Comparison of ENCODE assay signal across 12 cellular contexts in the genomic region with DNA sequence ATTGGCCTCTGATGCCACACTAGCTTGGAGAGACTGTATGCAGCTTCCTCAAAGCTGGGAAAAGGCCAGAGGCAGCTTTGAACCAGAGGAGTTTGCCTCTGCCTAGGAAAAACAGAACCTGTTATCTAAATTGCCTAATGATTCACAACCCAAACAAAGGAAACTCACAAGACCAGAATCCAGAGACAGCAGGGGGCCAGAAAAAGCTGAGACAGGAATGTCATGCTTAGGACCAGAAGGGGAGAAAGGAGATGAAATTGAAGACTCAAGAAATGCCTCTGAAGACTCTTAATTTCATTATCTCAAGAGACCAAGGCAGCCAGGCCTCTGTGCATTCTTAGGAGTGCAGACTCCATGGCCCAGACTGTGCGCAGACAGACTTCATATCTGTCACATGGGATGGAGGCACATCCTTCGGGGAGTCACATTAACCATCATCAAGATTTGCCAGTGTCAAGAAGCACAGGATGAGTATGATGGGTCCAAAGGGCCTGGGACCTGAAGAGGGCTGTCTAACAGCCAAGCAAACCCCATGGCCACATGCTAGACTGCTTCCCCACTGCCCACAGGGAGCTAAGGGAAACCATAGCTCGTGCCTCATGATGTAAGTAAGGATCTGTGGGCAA. TPM values are rescaled to one million over a fixed set of nuclear protein-coding genes. Genes with fewer than 3 reads are reported as not detected.
A peak's percentile ranks its signal among the peaks of the same experiment; 100 is the strongest.
DNase-seq lines count a peak whose midpoint lies in the region; ATAC-seq, FAIRE-seq and TF ChIP-seq lines count a peak whose summit lies in the region.
"Had no signal": no experiment of that assay in that cellular context is flagged by ENCODE, and none has a peak within 500 bp of the region (broad histone marks: within the 10 kb centered on the region; RNA-seq: fewer than 3 reads in every experiment).

No MANE protein-coding gene starts in this region.

- H3F3A ChIP-seq in PC-9 (ENCODE audit: insufficient read depth, low read depth): peaks cover 3% of the 10 kb centered on the region; the same call in 1 of the 2 replicates

- H3K4me3 ChIP-seq in PC-9: no peak overlapping the region
- no peak overlapping the region for H3K4me3 ChIP-seq in endothelial cell of umbilical vein (replicated peaks in 1 of 3; ENCODE audit: insufficient read depth in 1 of 3, low read depth in 1 of 3, low read length in 3 of 3)
- H3K4me3 ChIP-seq: stomach had no signal

- dilution Hi-C loops in endothelial cell of umbilical vein (cut with MboI; ENCODE audit: extremely low pct_ligation_motif_present, low sequenced_read_pairs): no loop called here

- ATAC-seq in HG03565 (IDR thresholded peaks at IDR 0.05; ENCODE audit: unreplicated experiment): no peak
- ATAC-seq in GM19328 (IDR thresholded peaks at IDR 0.05; ENCODE audit: unreplicated experiment): no peak

- H3K27ac ChIP-seq in PC-9 (no peak overlapping the region), endothelial cell of umbilical vein (ENCODE audit: insufficient read depth, low read depth, low read length) (no peak overlapping the region)
- H3K27ac ChIP-seq: stomach had no signal

- POLR2A ChIA-PET in PC-9 (lab: Charles Lee; ENCODE audit: unreplicated experiment) (no interaction called here), endothelial cell of umbilical vein (lab: Charles Lee) (no interaction called here)

- CTCF ChIA-PET in PC-9 (lab: Charles Lee) (no interaction called here), endothelial cell of umbilical vein (lab: Charles Lee) (interaction anchor here (0.6 to 1.4 kb wide), 4 partner anchors 11 to 586 kb away, joined by 3 to 4 read pairs (median 3); partner anchors contain the start of gene HOMER1)

- H3K27me3 ChIP-seq in PC-9 (ENCODE audit: insufficient read depth, low read depth) (no peaks in the 10 kb centered on the region), endothelial cell of umbilical vein (ENCODE audit: control insufficient read depth in 2 of 2, insufficient read depth in 2 of 2, low read length in 2 of 2) (no peaks in the 10 kb centered on the region)
- H3K27me3 ChIP-seq: stomach had no signal

- no peak overlapping the region for H3K9ac ChIP-seq in endothelial cell of umbilical vein (replicated peaks; ENCODE audit: extremely low read depth, insufficient read depth, low read length)

- H3K9me2 ChIP-seq in PC-9 (ENCODE audit: insufficient read depth): no peaks in the 10 kb centered on the region

- H4K20me1 ChIP-seq in PC-9 (ENCODE audit: insufficient read depth) (no peaks in the 10 kb centered on the region), endothelial cell of umbilical vein (replicated peaks; ENCODE audit: control insufficient read depth, extremely low read depth, insufficient read depth, low read length) (no peaks in the 10 kb centered on the region)

- peak; percentile 39 for DNase-seq in ELR (ENCODE audit: low read depth)
- DNase-seq in PC-9: peak; percentile 16 to 82
- peak; percentile 65 for DNase-seq in endothelial cell of umbilical vein (ENCODE audit: low read depth, low spot score)
- peak; percentile 73 for DNase-seq in non-pigmented ciliary epithelial cell (ENCODE audit: low read depth)
- no peak for DNase-seq in nucleus accumbens (lab: John Stamatoyannopoulos, UW)
- DNase-seq in activated naive CD4-positive, alpha-beta T cell (lab: John Stamatoyannopoulos, UW): no peak
- DNase-seq: DND-41, NCI-H187 treated with DMSO at 0.1 percent for 48 hours, SIG-M5, stomach had no signal

- FAIRE-seq in endothelial cell of umbilical vein (lab: Jason Lieb, UNC): peak; percentile 75

- H3K36me3 ChIP-seq in PC-9 (ENCODE audit: low read depth): no peaks in the 10 kb centered on the region
- H3K36me3 ChIP-seq in endothelial cell of umbilical vein (ENCODE audit: control insufficient read depth in 2 of 2, extremely low read depth in 1 of 2, insufficient read depth in 2 of 2, low read length in 2 of 2): no peaks in the 10 kb centered on the region
- H3K36me3 ChIP-seq: stomach had no signal

- intact Hi-C loops in PC-9 (cut with micrococcal nuclease; ENCODE audit: unreplicated experiment): no loop called here
- intact Hi-C loops in endothelial cell of umbilical vein (cut with micrococcal nuclease): no loop called here

- TF ChIP-seq POLR2A in endothelial cell of umbilical vein (IDR thresholded peaks at IDR 0.05; ENCODE audit: low read depth, low read length): no peak

- H2AFZ ChIP-seq in PC-9: no peak overlapping the region
- no peak overlapping the region for H2AFZ ChIP-seq in endothelial cell of umbilical vein (ENCODE audit: low read depth, low read length)

- H3K4me2 ChIP-seq in PC-9 (no peak overlapping the region; the same call in 1 of the 2 replicates), endothelial cell of umbilical vein (ENCODE audit: insufficient read depth, low read length) (no peak overlapping the region)

- TF ChIP-seq CTCF in PC-9 (conservative IDR thresholded peaks at IDR 0.05): no peak
- TF ChIP-seq CTCF in endothelial cell of umbilical vein (IDR thresholded peaks at IDR 0.05; ENCODE audit: extremely low read depth in 1 of 2, insufficient read depth in 1 of 2, low read depth in 1 of 2, low read length in 2 of 2): no peak

- BruUV-seq in PC-9 (replicated peaks; lab: Mats Ljungman, UMichigan): no TSS peak
- no TSS peak for BruUV-seq in endothelial cell of umbilical vein (replicated peaks; lab: Mats Ljungman, UMichigan)

- H3K4me1 ChIP-seq in PC-9 (replicated peaks; ENCODE audit: insufficient read depth): peaks cover 10% of the 10 kb centered on the region
- H3K4me1 ChIP-seq in endothelial cell of umbilical vein (ENCODE audit: control insufficient read depth, extremely low read depth, insufficient read depth, low read length): peaks cover 3% of the 10 kb centered on the region

- peaks cover 3% of the 10 kb centered on the region for H3K9me1 ChIP-seq in endothelial cell of umbilical vein (replicated peaks; ENCODE audit: control insufficient read depth, extremely low read depth, insufficient read depth, low read length)

- no peaks in the 10 kb centered on the region for H3K9me3 ChIP-seq in PC-9 (ENCODE audit: insufficient read depth, low read depth)
- H3K9me3 ChIP-seq in endothelial cell of umbilical vein (replicated peaks; ENCODE audit: control insufficient read depth, insufficient read depth, low read length): no peaks in the 10 kb centered on the region
- H3K9me3 ChIP-seq: stomach had no signal

- no peaks in the 10 kb centered on the region for H3K79me2 ChIP-seq in PC-9 (ENCODE audit: low read depth)
- H3K79me2 ChIP-seq in endothelial cell of umbilical vein (ENCODE audit: control insufficient read depth, insufficient read depth, low read length): no peaks in the 10 kb centered on the region

TF ChIP-seq in endothelial cell of umbilical vein, 7 proteins besides CTCF, POLR2A, EP300 and RAD21:
- no peak for TF ChIP-seq GATA2 (IDR thresholded peaks at IDR 0.05; ENCODE audit: insufficient read depth, insufficient read length, low read depth, low read length)
- TF ChIP-seq FOS (IDR thresholded peaks at IDR 0.05; ENCODE audit: borderline replicate concordance, insufficient read depth, low read length): peak; percentile 46

RNA-seq across cellular contexts. Expression of gene ARSB, which starts 57.3 kb away (rescaled TPM):
- total RNA-seq in PC-9 (2021): 5.1 and 8.4 TPM in 2 replicates
- 24.8 and 25.8 TPM in 2 replicates for total RNA-seq in endothelial cell of umbilical vein
- polyA plus RNA-seq in endothelial cell of umbilical vein: 17.0 and 17.2 TPM in 2 replicates
- 16.2 and 17.1 TPM in 2 replicates for polyA plus RNA-seq in endothelial cell of umbilical vein (2011; cell fraction: cytosol; rRNA removed)
- 7.3 and 8.8 TPM in 2 replicates for polyA plus RNA-seq in endothelial cell of umbilical vein (2011; cell fraction: nucleus; rRNA removed)
- 8.9 and 12.7 TPM in 2 replicates for polyA plus RNA-seq in endothelial cell of umbilical vein (2012)
- polyA minus RNA-seq in endothelial cell of umbilical vein: 28.5 and 29.6 TPM in 2 replicates
- 7.8 TPM for polyA minus RNA-seq in endothelial cell of umbilical vein (2011; cell fraction: cytosol; rRNA and poly(A)+ RNA removed)
- 16.0 and 19.8 TPM in 2 replicates for polyA minus RNA-seq in endothelial cell of umbilical vein (2011; cell fraction: nucleus; rRNA and poly(A)+ RNA removed)

Comparison
In these comparisons a context has a peak if more than half of its experiments do, and no peak if none do; other contexts are left out.
1. DNase-seq: peak in ELR (single experiment), PC-9 (2 of 2), endothelial cell of umbilical vein (single experiment) and non-pigmented ciliary epithelial cell (single experiment); none in nucleus accumbens (0 of 56) and activated naive CD4-positive, alpha-beta T cell (0 of 4).